ENCODE assay signal across 10 cellular contexts in genomic region chr2:47653909-47654789, GRCh38.
DNase-seq lines count a peak whose midpoint lies in the region; ATAC-seq and TF ChIP-seq lines count a peak whose summit lies in the region.
"Had no signal": no experiment of that assay in that cellular context is flagged by ENCODE, and none has a peak within 500 bp of the region (broad histone marks: within the 10 kb centered on the region; RNA-seq: fewer than 3 reads in every experiment).

No MANE protein-coding gene starts in this region.

- H3K9me3 ChIP-seq in PC-3 (ENCODE audit: low read length) (no peaks in the 10 kb centered on the region), T-helper 17 cell (ENCODE audit: control insufficient read depth, low read length, poor library complexity, severe bottlenecking) (no peaks in the 10 kb centered on the region)

- H3K27me3 Mint-ChIP-seq in stimulated activated memory B cell treated with anti-CD40 and anti-IgM and Interleukin-4, amounts not matched to agents 10 μg/mL and 1 μg/mL and 100 μg/mL, for 72 hours = no peaks in the 10 kb centered on the region
- H3K27me3 Mint-ChIP-seq in T-helper 17 cell = peaks cover 44% of the 10 kb centered on the region

- no peaks in the 10 kb centered on the region for H3K27me3 ChIP-seq in PC-3 (ENCODE audit: low read length)

- CTCF ChIA-PET in PC-3 (lab: Charles Lee) = interaction anchor here (0.6 to 1.0 kb wide), 2 partner anchors 114 to 193 kb away, joined by 5 read pairs; no protein-coding TSS in a partner anchor

- intact Hi-C loops in PC-3 (cut with micrococcal nuclease) = no loop called here

- H2AFZ ChIP-seq in PC-3 (ENCODE audit: low read length) = peak overlapping the region; percentile 57

- POLR2A ChIA-PET in PC-3 (lab: Charles Lee; ENCODE audit: unreplicated experiment) = no interaction called here

- H3K27ac Mint-ChIP-seq in stimulated activated memory B cell treated with anti-CD40 and anti-IgM and Interleukin-4, amounts not matched to agents 10 μg/mL and 1 μg/mL and 100 μg/mL, for 72 hours = peak overlapping the region; percentile 87
- H3K27ac Mint-ChIP-seq in T-helper 17 cell = no peak overlapping the region

- no peaks in the 10 kb centered on the region for H3K9me3 Mint-ChIP-seq in stimulated activated memory B cell treated with anti-CD40 and anti-IgM and Interleukin-4, amounts not matched to agents 10 μg/mL and 1 μg/mL and 100 μg/mL, for 72 hours

- TF ChIP-seq CTCF in PC-3 (conservative IDR thresholded peaks at IDR 0.05; ENCODE audit: low read depth, low read length) (peak; percentile 66), fibroblast of villous mesenchyme (IDR thresholded peaks at IDR 0.05; ENCODE audit: insufficient read depth, low read depth, low read length) (peak; percentile 49)

- no peak overlapping the region for H3K27ac ChIP-seq in PC-3 (ENCODE audit: low read length)

- H4K20me1 ChIP-seq in PC-3 (ENCODE audit: low read length) = no peaks in the 10 kb centered on the region

- peaks cover 54% of the 10 kb centered on the region for H3K4me1 Mint-ChIP-seq in stimulated activated memory B cell treated with anti-CD40 and anti-IgM and Interleukin-4, amounts not matched to agents 10 μg/mL and 1 μg/mL and 100 μg/mL, for 72 hours
- no peaks in the 10 kb centered on the region for H3K4me1 Mint-ChIP-seq in T-helper 17 cell

- H3K9me2 ChIP-seq in PC-3 (replicated peaks; ENCODE audit: low read length) = no peaks in the 10 kb centered on the region

- BruUV-seq in PC-3 (replicated peaks; lab: Mats Ljungman, UMichigan) = no TSS peak

- H3K36me3 Mint-ChIP-seq in stimulated activated memory B cell treated with anti-CD40 and anti-IgM and Interleukin-4, amounts not matched to agents 10 μg/mL and 1 μg/mL and 100 μg/mL, for 72 hours = no peaks in the 10 kb centered on the region
- no peaks in the 10 kb centered on the region for H3K36me3 Mint-ChIP-seq in T-helper 17 cell (ENCODE audit: low read depth)

- no peaks in the 10 kb centered on the region for H3K79me2 ChIP-seq in PC-3 (ENCODE audit: low read length)

- peaks cover 30% of the 10 kb centered on the region for H3K4me1 ChIP-seq in PC-3 (ENCODE audit: insufficient read depth, low read length)

- no peak overlapping the region for H3K9ac ChIP-seq in PC-3 (ENCODE audit: low read length)

- no peaks in the 10 kb centered on the region for H3K36me3 ChIP-seq in PC-3 (ENCODE audit: low read depth, low read length)

- DNase-seq in NCI-H187 (lab: John Stamatoyannopoulos, UW) = peak; percentile 42 to 90
- no peak for DNase-seq in NCI-H187 treated with DMSO at 0.1 percent for 48 hours (lab: John Stamatoyannopoulos, UW)
- DNase-seq in PC-3 = peak; percentile 75
- peak; percentile 36 for DNase-seq in fibroblast of villous mesenchyme (ENCODE audit: low read depth)
- no peak for DNase-seq in GF-D8 (lab: John Stamatoyannopoulos, UW)
- no peak for DNase-seq in T-helper 17 cell
- DNase-seq: stimulated activated CD4-positive, alpha-beta T cell treated with anti-CD3 and anti-CD28 coated beads, Interleukin-4, amount 100 ng/mL, for 4 hours; T-helper 2 cell had no signal

- H3K4me3 ChIP-seq in PC-3 (ENCODE audit: low read length) = no peak overlapping the region
- H3K4me3 ChIP-seq in fibroblast of villous mesenchyme (ENCODE audit: low read depth, low read length) = no peak overlapping the region

- H3K4me3 Mint-ChIP-seq in stimulated activated memory B cell treated with anti-CD40 and anti-IgM and Interleukin-4, amounts not matched to agents 10 μg/mL and 1 μg/mL and 100 μg/mL, for 72 hours = no peak overlapping the region
- H3K4me3 Mint-ChIP-seq in T-helper 17 cell = no peak overlapping the region

- ATAC-seq in PC-3 (peak; percentile 78), GM19328 (IDR thresholded peaks at IDR 0.05; ENCODE audit: unreplicated experiment) (no peak), T-helper 17 cell (no peak)
- ATAC-seq in stimulated activated memory B cell treated with anti-CD40 and anti-IgM and Interleukin-4, amounts not matched to agents 10 μg/mL and 1 μg/mL and 100 μg/mL, for 72 hours = no peak

- no peaks in the 10 kb centered on the region for H3F3A ChIP-seq in PC-3 (ENCODE audit: low read length, unreplicated experiment)

- H3K4me2 ChIP-seq in PC-3 (ENCODE audit: low read length) = peak overlapping the region; percentile 54

Comparison
In these comparisons a context has a peak if more than half of its experiments do, and no peak if none do; other contexts are left out.
1. DNase-seq: peak in NCI-H187 (2 of 2), PC-3 (single experiment) and fibroblast of villous mesenchyme (single experiment); none in NCI-H187 treated with DMSO at 0.1 percent for 48 hours (single experiment), GF-D8 (single experiment) and T-helper 17 cell (0 of 3).